Comparison of ENCODE assay signal across 1 cellular context in genomic region chr3:58215317-58216025, GRCh38.
TF ChIP-seq lines count a peak whose summit lies in the region.

No MANE protein-coding gene starts in this region.

TF ChIP-seq in GM23338, 12 proteins besides CTCF, POLR2A, EP300 and RAD21 (continued from another document):
- TF ChIP-seq ZNF462 (CRISPR knock-in tag; IDR thresholded peaks at IDR 0.05) (no peak), EZH2 (IDR thresholded peaks at IDR 0.05; ENCODE audit: low read depth, unreplicated experiment) (no peak), EZH2phosphoT487 (IDR thresholded peaks at IDR 0.05; ENCODE audit: unreplicated experiment) (no peak), ETS1 (IDR thresholded peaks at IDR 0.05) (no peak)
